ENCODE assay signal across 1 cellular context in the genomic region with DNA sequence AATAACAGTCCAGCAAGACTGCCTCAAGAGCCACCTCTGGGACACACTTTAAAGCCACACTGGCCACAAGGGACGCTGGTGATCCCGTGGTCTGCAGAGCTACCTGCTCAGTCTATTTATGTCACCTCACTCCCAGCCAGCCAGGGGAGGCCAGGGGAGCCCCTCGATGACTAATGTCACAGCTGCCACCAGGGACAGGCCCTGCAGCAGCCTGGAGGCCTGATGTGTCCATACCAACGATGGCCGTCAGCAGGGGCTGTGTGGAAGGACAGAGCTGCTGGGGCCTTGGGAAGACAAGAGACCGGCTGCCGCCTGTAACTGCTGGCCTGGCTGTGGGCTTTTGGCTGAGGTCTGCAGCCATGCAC.
TF ChIP-seq lines count a peak whose summit lies in the region.

No MANE protein-coding gene starts in this region.

TF ChIP-seq in K562, 482 proteins besides CTCF, POLR2A, EP300 and RAD21 (continued from another document):
- no peak for TF ChIP-seq PRPF4 (IDR thresholded peaks at IDR 0.05; ENCODE audit: insufficient read depth, low read depth, low read length, poor library complexity, severe bottlenecking)
- no peak for TF ChIP-seq CBX8 (IDR thresholded peaks at IDR 0.05; ENCODE audit: borderline replicate concordance, extremely low read depth, low read depth, low read length, poor library complexity, severe bottlenecking)
- no peak for TF ChIP-seq TSC22D4 (tag; IDR thresholded peaks at IDR 0.05)
- no peak for TF ChIP-seq ZFP30 (CRISPR knock-in tag; IDR thresholded peaks at IDR 0.05; ENCODE audit: borderline replicate concordance)
- no peak for TF ChIP-seq ZNF766 (CRISPR knock-in tag; conservative IDR thresholded peaks at IDR 0.05)
- TF ChIP-seq, protein P1, sequence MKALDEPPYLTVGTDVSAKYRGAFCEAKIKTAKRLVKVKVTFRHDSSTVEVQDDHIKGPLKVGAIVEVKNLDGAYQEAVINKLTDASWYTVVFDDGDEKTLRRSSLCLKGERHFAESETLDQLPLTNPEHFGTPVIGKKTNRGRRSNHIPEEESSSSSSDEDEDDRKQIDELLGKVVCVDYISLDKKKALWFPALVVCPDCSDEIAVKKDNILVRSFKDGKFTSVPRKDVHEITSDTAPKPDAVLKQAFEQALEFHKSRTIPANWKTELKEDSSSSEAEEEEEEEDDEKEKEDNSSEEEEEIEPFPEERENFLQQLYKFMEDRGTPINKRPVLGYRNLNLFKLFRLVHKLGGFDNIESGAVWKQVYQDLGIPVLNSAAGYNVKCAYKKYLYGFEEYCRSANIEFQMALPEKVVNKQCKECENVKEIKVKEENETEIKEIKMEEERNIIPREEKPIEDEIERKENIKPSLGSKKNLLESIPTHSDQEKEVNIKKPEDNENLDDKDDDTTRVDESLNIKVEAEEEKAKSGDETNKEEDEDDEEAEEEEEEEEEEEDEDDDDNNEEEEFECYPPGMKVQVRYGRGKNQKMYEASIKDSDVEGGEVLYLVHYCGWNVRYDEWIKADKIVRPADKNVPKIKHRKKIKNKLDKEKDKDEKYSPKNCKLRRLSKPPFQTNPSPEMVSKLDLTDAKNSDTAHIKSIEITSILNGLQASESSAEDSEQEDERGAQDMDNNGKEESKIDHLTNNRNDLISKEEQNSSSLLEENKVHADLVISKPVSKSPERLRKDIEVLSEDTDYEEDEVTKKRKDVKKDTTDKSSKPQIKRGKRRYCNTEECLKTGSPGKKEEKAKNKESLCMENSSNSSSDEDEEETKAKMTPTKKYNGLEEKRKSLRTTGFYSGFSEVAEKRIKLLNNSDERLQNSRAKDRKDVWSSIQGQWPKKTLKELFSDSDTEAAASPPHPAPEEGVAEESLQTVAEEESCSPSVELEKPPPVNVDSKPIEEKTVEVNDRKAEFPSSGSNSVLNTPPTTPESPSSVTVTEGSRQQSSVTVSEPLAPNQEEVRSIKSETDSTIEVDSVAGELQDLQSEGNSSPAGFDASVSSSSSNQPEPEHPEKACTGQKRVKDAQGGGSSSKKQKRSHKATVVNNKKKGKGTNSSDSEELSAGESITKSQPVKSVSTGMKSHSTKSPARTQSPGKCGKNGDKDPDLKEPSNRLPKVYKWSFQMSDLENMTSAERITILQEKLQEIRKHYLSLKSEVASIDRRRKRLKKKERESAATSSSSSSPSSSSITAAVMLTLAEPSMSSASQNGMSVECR (CRISPR knock-in tag; IDR thresholded peaks at IDR 0.05), result no peak
- TF ChIP-seq KDM1A (IDR thresholded peaks at IDR 0.05), result no peak
- no peak for TF ChIP-seq MCM3 (IDR thresholded peaks at IDR 0.05)
- TF ChIP-seq, protein P2, sequence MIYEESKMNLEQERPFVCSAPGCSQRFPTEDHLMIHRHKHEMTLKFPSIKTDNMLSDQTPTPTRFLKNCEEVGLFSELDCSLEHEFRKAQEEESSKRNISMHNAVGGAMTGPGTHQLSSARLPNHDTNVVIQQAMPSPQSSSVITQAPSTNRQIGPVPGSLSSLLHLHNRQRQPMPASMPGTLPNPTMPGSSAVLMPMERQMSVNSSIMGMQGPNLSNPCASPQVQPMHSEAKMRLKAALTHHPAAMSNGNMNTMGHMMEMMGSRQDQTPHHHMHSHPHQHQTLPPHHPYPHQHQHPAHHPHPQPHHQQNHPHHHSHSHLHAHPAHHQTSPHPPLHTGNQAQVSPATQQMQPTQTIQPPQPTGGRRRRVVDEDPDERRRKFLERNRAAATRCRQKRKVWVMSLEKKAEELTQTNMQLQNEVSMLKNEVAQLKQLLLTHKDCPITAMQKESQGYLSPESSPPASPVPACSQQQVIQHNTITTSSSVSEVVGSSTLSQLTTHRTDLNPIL (CRISPR knock-in tag; IDR thresholded peaks at IDR 0.05), result no peak
- TF ChIP-seq, protein P3, sequence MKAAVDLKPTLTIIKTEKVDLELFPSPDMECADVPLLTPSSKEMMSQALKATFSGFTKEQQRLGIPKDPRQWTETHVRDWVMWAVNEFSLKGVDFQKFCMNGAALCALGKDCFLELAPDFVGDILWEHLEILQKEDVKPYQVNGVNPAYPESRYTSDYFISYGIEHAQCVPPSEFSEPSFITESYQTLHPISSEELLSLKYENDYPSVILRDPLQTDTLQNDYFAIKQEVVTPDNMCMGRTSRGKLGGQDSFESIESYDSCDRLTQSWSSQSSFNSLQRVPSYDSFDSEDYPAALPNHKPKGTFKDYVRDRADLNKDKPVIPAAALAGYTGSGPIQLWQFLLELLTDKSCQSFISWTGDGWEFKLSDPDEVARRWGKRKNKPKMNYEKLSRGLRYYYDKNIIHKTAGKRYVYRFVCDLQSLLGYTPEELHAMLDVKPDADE (conservative IDR thresholded peaks at IDR 0.05; ENCODE audit: control insufficient read depth, low read depth, low read length), result no peak
- no peak for TF ChIP-seq BACH1 (tag; IDR thresholded peaks at IDR 0.05)
- TF ChIP-seq SP2 (IDR thresholded peaks at IDR 0.05; ENCODE audit: extremely low read depth, low read depth, low read length, poor library complexity, severe bottlenecking), result no peak
